ENCODE assay signal across 8 cellular contexts in genomic region chr4:73454920-73455319, GRCh38. TPM values are rescaled to one million over a fixed set of nuclear protein-coding genes. Genes with fewer than 3 reads are reported as not detected.
"Had no signal": no experiment of that assay in that cellular context is flagged by ENCODE, and none has a peak within 500 bp of the region (broad histone marks: within the 10 kb centered on the region; RNA-seq: fewer than 3 reads in every experiment).

No MANE protein-coding gene starts in this region.

- FAIRE-seq: GM12878, GM12891, GM12892, GM18507, GM19239 had no signal

- ATAC-seq: GM12878 had no signal

- H3K4me3 ChIP-seq: GM12878 had no signal

- DNase-seq: GDM1, GF-D8 had no signal

RNA-seq across cellular contexts. Expression of gene AFP, which starts 18.9 kb away (rescaled TPM):
- total RNA-seq: G401 had no signal
- polyA plus RNA-seq: GM12878 had no signal

RNA-seq across cellular contexts. Expression of gene AFM, which starts 26.6 kb away (rescaled TPM):
- total RNA-seq: G401, GM12878 had no signal
- polyA plus RNA-seq: GM12878 had no signal

RNA-seq across cellular contexts. Expression of gene ALB, which starts 50.8 kb away (rescaled TPM):
- total RNA-seq: G401 had no signal
